In the genomic region with DNA sequence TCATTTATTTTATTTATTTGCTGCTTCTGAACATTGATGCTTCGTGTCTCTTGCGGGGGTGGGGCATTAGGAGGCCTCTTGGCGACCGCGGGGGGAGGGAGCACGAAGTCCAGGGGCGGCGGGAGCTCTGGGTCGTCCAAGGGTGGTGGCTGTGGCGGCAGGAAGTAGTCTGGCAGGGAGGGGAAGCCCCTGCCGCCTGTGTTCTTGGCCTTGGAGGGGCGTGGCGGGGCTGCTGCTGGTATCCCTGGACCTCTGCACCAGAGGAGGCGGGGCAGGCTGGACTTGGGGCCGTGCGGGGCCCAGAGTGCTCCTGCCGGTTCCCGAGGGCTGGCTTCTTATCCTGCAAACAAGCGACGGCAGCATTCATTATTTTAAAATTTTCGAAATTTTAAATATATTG, we compare ENCODE assay signal across 8 cellular contexts.
DNase-seq lines count a peak whose midpoint lies in the region; ATAC-seq, FAIRE-seq and TF ChIP-seq lines count a peak whose summit lies in the region.

No MANE protein-coding gene starts in this region.

- no peaks in the 10 kb centered on the region for H3K36me3 Mint-ChIP-seq in astrocyte (ENCODE audit: low read depth, unreplicated experiment)
- no peaks in the 10 kb centered on the region for H3K36me3 Mint-ChIP-seq in neural progenitor cell

- ATAC-seq in GM18909 (IDR thresholded peaks at IDR 0.05; ENCODE audit: poor library complexity, unreplicated experiment) = peak; percentile 95
- ATAC-seq in HG02852 (IDR thresholded peaks at IDR 0.05; ENCODE audit: unreplicated experiment) = peak; percentile 81
- ATAC-seq in HG03135 (IDR thresholded peaks at IDR 0.05; ENCODE audit: unreplicated experiment) = no peak

- H3K79me2 ChIP-seq in astrocyte (ENCODE audit: insufficient read depth, low read length) (no peaks in the 10 kb centered on the region), neural progenitor cell (ENCODE audit: low read depth) (no peaks in the 10 kb centered on the region)

- H2AFZ ChIP-seq in astrocyte (ENCODE audit: low read depth, low read length) (peak overlapping the region; percentile 47), neural progenitor cell (replicated peaks) (no peak overlapping the region)

- DNase-seq in astrocyte (ENCODE audit: low read depth) (no peak), neural progenitor cell (ENCODE audit: low spot score) (no peak), dedifferentiated amniotic fluid mesenchymal stem cell (ENCODE audit: extremely low spot score) (no peak), CD1c-positive myeloid dendritic cell (ENCODE audit: extremely low spot score) (no peak)
- no peak for DNase-seq in stimulated activated CD4-positive, alpha-beta T cell treated with anti-CD3 and anti-CD28 coated beads, Interleukin-4, amount 100 ng/mL, for 24 hours

- H3K27ac Mint-ChIP-seq in astrocyte (ENCODE audit: unreplicated experiment) = no peak overlapping the region
- H3K27ac Mint-ChIP-seq in neural progenitor cell = no peak overlapping the region

- H3K27me3 ChIP-seq in astrocyte (ENCODE audit: insufficient read depth, low read length) (no peaks in the 10 kb centered on the region), neural progenitor cell (peaks cover 10% of the 10 kb centered on the region)

- H3K4me1 Mint-ChIP-seq in astrocyte (ENCODE audit: low read depth, unreplicated experiment) (no peaks in the 10 kb centered on the region), neural progenitor cell (no peaks in the 10 kb centered on the region)

- H3K9me3 Mint-ChIP-seq in astrocyte (ENCODE audit: unreplicated experiment) = no peaks in the 10 kb centered on the region
- no peaks in the 10 kb centered on the region for H3K9me3 Mint-ChIP-seq in neural progenitor cell

- no peaks in the 10 kb centered on the region for H3K4me1 ChIP-seq in astrocyte (ENCODE audit: insufficient read depth, low read length)
- H3K4me1 ChIP-seq in neural progenitor cell = no peaks in the 10 kb centered on the region

- TF ChIP-seq CTCF in astrocyte (IDR thresholded peaks at IDR 0.05; ENCODE audit: insufficient read depth, low read depth, low read length) = no peak
- no peak for TF ChIP-seq CTCF in neural progenitor cell (IDR thresholded peaks at IDR 0.05)

- no peak overlapping the region for H3K4me3 ChIP-seq in astrocyte (ENCODE audit: insufficient read depth, low read depth, low read length)
- H3K4me3 ChIP-seq in neural progenitor cell = peak overlapping the region; percentile 27

- no peak for FAIRE-seq in astrocyte (lab: Jason Lieb, UNC)

- H3K4me2 ChIP-seq in astrocyte (ENCODE audit: low read length) (peak overlapping the region; percentile 48), neural progenitor cell (peak overlapping the region; percentile 54)

- no peak overlapping the region for H3K27ac ChIP-seq in astrocyte (ENCODE audit: low read depth, low read length)
- H3K27ac ChIP-seq in neural progenitor cell = no peak overlapping the region

- H3F3A ChIP-seq in neural progenitor cell (ENCODE audit: low read depth) = no peaks in the 10 kb centered on the region

- no peaks in the 10 kb centered on the region for H4K20me1 ChIP-seq in astrocyte (ENCODE audit: insufficient read depth, low read length)
- H4K20me1 ChIP-seq in neural progenitor cell (ENCODE audit: low read depth) = no peaks in the 10 kb centered on the region

- peaks cover under 1% of the 10 kb centered on the region for H3K27me3 Mint-ChIP-seq in astrocyte (ENCODE audit: low read depth, unreplicated experiment)
- H3K27me3 Mint-ChIP-seq in neural progenitor cell (ENCODE audit: insufficient read depth, low read depth) = peaks cover 3% of the 10 kb centered on the region

- no peaks in the 10 kb centered on the region for H3K36me3 ChIP-seq in astrocyte (ENCODE audit: insufficient read depth, low read length)
- no peaks in the 10 kb centered on the region for H3K36me3 ChIP-seq in neural progenitor cell

- no peak overlapping the region for H3K9ac ChIP-seq in astrocyte (ENCODE audit: low read length)
- no peak overlapping the region for H3K9ac ChIP-seq in neural progenitor cell

- H3K4me3 Mint-ChIP-seq in astrocyte (ENCODE audit: unreplicated experiment) = no peak overlapping the region
- peak overlapping the region; percentile 18 for H3K4me3 Mint-ChIP-seq in neural progenitor cell

- H3K9me3 ChIP-seq in astrocyte (ENCODE audit: insufficient read depth, low read depth, low read length) (no peaks in the 10 kb centered on the region), neural progenitor cell (ENCODE audit: low read depth) (no peaks in the 10 kb centered on the region)
